In genomic region chr17:2049333-2050245, GRCh38 we compare ENCODE assay signal across 7 cellular contexts. TPM values are rescaled to one million over a fixed set of nuclear protein-coding genes. Genes with fewer than 3 reads are reported as not detected.
DNase-seq lines count a peak whose midpoint lies in the region; ATAC-seq, FAIRE-seq and TF ChIP-seq lines count a peak whose summit lies in the region.

No MANE protein-coding gene starts in this region.

- peak; percentile 95 for FAIRE-seq in GM12891 (lab: Jason Lieb, UNC)

- no peak overlapping the region for H3K27ac ChIP-seq in right lobe of liver

- TF ChIP-seq CTCF in right lobe of liver (IDR thresholded peaks at IDR 0.05) = no peak

- H3K27me3 ChIP-seq in right lobe of liver = no peaks in the 10 kb centered on the region

- intact Hi-C loops in right lobe of liver (cut with DNase I) = loop anchor here in 1 of 2 donors (10.0 kb wide), 1 partner anchor 195 kb away; no protein-coding TSS in a partner anchor

- H3K4me1 ChIP-seq in right lobe of liver = peaks cover 0 to 22% (median 5%) of the 10 kb centered on the region in 4 donors

- no peaks in the 10 kb centered on the region for H3K9me3 ChIP-seq in right lobe of liver

- DNase-seq in GM12891 (ENCODE audit: insufficient read length, low spot score) (peak; percentile 83), NCI-H1930 (lab: John Stamatoyannopoulos, UW) (peak; percentile 81 to 88), dedifferentiated amniotic fluid mesenchymal stem cell (ENCODE audit: extremely low spot score) (peak; percentile 63), right lobe of liver (peak; percentile 88 to 89 (median 88))
- peak; percentile 92 for DNase-seq in activated CD4-positive, alpha-beta T cell treated with anti-CD3 and anti-CD28 coated beads, Interleukin-2, amount 50 U/mL, for 1 hour
- peak; percentile 90 to 94 for DNase-seq in stimulated activated CD4-positive, alpha-beta T cell treated with anti-CD3 and anti-CD28 coated beads, Interleukin-4, amount 100 ng/mL, for 4 hours

- peak; percentile 47 for ATAC-seq in HG02623 (IDR thresholded peaks at IDR 0.05; ENCODE audit: unreplicated experiment)
- ATAC-seq in right lobe of liver = peak; percentile 47 to 68 (median 65)

- H3K4me3 ChIP-seq in right lobe of liver = peak overlapping the region; percentile 73 to 78 (median 75)

- H3K36me3 ChIP-seq in right lobe of liver = no peaks in the 10 kb centered on the region

- WGBS in right lobe of liver (ENCODE audit: insufficient coverage, low coverage, low lambda C conversion rate, missing lambda C conversion rate) = 23% methylated on average over 7 of the region's 95 CpGs

- no peak for TF ChIP-seq POLR2A in GM12891 (IDR thresholded peaks at IDR 0.05; ENCODE audit: low read depth, low read length)
- no peak for TF ChIP-seq POLR2A in right lobe of liver (IDR thresholded peaks at IDR 0.05)

TF ChIP-seq in GM12891, 5 proteins besides CTCF, POLR2A, EP300 and RAD21:
- TF ChIP-seq PAX5 (IDR thresholded peaks at IDR 0.05; ENCODE audit: insufficient read depth, low read length, severe bottlenecking) = no peak
- TF ChIP-seq TAF1 (IDR thresholded peaks at IDR 0.05; ENCODE audit: low read depth, low read length) = no peak
- TF ChIP-seq POLR2AphosphoS5 (IDR thresholded peaks at IDR 0.05; ENCODE audit: low read depth, low read length) = no peak

RNA-seq across cellular contexts. Expression of gene HIC1, which starts 5.3 kb away (rescaled TPM):
- polyA plus RNA-seq in GM12891 (2012; ENCODE audit: low read depth, missing spikeins) = 47.4 TPM
- total RNA-seq in right lobe of liver = 10 to 100 TPM in 2 of 6 experiments, 1 to 10 TPM in 4; 4.7 to 14.8 (median 6.1) TPM

RNA-seq across cellular contexts. Expression of gene OVCA2, which starts 7.8 kb away (rescaled TPM):
- polyA plus RNA-seq in GM12891 (2012; ENCODE audit: low read depth, missing spikeins) = 35.2 TPM
- total RNA-seq in right lobe of liver = 10 to 100 TPM; 10.3 to 36.2 (median 14.8) TPM

RNA-seq across cellular contexts. Expression of gene DPH1, which starts 19.6 kb away (rescaled TPM):
- 16.2 TPM for polyA plus RNA-seq in GM12891 (2012; ENCODE audit: low read depth, missing spikeins)
- 10 to 100 TPM; 20.0 to 41.1 (median 25.4) TPM for total RNA-seq in right lobe of liver

RNA-seq across cellular contexts. Expression of gene RTN4RL1, which starts 24.5 kb away (rescaled TPM):
- 0.03 TPM for polyA plus RNA-seq in GM12891 (2012; ENCODE audit: low read depth, missing spikeins)
- total RNA-seq in right lobe of liver = 1 to 10 TPM in 5 of 6 experiments, under 1 TPM in 1; 0.54 to 2.6 (median 1.4) TPM
